Comparison of ENCODE assay signal across 1 cellular context in the genomic region with DNA sequence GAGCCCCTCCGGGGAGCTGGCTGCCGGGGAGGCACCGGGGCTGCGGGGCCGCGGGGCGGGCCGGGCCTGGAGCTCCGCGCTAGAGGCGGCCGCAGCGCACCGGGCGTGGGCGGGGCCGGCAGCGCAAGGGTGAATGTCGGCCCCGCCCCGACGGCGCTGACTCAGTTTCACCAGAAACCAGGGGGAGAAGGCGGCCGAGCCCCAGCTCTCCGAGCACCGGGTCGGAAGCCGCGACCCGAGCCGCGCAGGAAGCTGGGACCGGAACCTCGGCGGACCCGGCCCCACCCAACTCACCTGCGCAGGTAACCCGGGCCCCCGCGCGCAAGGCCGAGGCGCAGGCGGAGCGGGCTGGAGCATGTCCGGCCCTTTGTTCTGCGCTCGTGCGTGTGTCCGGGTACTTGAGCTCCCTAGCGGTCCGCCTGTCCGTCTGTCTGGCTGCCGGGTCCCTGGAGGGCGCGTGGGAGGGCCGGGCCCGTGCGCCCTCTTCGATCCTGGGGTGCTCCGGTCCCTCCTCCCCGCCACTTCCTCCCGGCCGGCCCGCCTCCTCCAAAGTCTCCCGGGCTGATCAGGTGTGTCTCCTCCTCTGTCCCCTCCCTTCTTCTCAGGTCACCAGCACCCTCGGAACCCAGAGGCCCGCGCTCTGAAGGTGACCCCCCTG.
TF ChIP-seq lines count a peak whose summit lies in the region.

A gene with protein sequence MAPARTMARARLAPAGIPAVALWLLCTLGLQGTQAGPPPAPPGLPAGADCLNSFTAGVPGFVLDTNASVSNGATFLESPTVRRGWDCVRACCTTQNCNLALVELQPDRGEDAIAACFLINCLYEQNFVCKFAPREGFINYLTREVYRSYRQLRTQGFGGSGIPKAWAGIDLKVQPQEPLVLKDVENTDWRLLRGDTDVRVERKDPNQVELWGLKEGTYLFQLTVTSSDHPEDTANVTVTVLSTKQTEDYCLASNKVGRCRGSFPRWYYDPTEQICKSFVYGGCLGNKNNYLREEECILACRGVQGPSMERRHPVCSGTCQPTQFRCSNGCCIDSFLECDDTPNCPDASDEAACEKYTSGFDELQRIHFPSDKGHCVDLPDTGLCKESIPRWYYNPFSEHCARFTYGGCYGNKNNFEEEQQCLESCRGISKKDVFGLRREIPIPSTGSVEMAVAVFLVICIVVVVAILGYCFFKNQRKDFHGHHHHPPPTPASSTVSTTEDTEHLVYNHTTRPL (plus strand): TSS at position 164 of the 658 bp plus-strand sequence. CDS start 507 bp downstream, outside the sequence.

TF ChIP-seq in H1, 55 proteins besides CTCF, POLR2A, EP300 and RAD21:
- TF ChIP-seq, protein P1, sequence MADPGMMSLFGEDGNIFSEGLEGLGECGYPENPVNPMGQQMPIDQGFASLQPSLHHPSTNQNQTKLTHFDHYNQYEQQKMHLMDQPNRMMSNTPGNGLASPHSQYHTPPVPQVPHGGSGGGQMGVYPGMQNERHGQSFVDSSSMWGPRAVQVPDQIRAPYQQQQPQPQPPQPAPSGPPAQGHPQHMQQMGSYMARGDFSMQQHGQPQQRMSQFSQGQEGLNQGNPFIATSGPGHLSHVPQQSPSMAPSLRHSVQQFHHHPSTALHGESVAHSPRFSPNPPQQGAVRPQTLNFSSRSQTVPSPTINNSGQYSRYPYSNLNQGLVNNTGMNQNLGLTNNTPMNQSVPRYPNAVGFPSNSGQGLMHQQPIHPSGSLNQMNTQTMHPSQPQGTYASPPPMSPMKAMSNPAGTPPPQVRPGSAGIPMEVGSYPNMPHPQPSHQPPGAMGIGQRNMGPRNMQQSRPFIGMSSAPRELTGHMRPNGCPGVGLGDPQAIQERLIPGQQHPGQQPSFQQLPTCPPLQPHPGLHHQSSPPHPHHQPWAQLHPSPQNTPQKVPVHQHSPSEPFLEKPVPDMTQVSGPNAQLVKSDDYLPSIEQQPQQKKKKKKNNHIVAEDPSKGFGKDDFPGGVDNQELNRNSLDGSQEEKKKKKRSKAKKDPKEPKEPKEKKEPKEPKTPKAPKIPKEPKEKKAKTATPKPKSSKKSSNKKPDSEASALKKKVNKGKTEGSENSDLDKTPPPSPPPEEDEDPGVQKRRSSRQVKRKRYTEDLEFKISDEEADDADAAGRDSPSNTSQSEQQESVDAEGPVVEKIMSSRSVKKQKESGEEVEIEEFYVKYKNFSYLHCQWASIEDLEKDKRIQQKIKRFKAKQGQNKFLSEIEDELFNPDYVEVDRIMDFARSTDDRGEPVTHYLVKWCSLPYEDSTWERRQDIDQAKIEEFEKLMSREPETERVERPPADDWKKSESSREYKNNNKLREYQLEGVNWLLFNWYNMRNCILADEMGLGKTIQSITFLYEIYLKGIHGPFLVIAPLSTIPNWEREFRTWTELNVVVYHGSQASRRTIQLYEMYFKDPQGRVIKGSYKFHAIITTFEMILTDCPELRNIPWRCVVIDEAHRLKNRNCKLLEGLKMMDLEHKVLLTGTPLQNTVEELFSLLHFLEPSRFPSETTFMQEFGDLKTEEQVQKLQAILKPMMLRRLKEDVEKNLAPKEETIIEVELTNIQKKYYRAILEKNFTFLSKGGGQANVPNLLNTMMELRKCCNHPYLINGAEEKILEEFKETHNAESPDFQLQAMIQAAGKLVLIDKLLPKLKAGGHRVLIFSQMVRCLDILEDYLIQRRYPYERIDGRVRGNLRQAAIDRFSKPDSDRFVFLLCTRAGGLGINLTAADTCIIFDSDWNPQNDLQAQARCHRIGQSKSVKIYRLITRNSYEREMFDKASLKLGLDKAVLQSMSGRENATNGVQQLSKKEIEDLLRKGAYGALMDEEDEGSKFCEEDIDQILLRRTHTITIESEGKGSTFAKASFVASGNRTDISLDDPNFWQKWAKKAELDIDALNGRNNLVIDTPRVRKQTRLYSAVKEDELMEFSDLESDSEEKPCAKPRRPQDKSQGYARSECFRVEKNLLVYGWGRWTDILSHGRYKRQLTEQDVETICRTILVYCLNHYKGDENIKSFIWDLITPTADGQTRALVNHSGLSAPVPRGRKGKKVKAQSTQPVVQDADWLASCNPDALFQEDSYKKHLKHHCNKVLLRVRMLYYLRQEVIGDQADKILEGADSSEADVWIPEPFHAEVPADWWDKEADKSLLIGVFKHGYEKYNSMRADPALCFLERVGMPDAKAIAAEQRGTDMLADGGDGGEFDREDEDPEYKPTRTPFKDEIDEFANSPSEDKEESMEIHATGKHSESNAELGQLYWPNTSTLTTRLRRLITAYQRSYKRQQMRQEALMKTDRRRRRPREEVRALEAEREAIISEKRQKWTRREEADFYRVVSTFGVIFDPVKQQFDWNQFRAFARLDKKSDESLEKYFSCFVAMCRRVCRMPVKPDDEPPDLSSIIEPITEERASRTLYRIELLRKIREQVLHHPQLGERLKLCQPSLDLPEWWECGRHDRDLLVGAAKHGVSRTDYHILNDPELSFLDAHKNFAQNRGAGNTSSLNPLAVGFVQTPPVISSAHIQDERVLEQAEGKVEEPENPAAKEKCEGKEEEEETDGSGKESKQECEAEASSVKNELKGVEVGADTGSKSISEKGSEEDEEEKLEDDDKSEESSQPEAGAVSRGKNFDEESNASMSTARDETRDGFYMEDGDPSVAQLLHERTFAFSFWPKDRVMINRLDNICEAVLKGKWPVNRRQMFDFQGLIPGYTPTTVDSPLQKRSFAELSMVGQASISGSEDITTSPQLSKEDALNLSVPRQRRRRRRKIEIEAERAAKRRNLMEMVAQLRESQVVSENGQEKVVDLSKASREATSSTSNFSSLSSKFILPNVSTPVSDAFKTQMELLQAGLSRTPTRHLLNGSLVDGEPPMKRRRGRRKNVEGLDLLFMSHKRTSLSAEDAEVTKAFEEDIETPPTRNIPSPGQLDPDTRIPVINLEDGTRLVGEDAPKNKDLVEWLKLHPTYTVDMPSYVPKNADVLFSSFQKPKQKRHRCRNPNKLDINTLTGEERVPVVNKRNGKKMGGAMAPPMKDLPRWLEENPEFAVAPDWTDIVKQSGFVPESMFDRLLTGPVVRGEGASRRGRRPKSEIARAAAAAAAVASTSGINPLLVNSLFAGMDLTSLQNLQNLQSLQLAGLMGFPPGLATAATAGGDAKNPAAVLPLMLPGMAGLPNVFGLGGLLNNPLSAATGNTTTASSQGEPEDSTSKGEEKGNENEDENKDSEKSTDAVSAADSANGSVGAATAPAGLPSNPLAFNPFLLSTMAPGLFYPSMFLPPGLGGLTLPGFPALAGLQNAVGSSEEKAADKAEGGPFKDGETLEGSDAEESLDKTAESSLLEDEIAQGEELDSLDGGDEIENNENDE (IDR thresholded peaks at IDR 0.05; ENCODE audit: insufficient replicate concordance, low read length), result no peak
- peak; percentile 78 for TF ChIP-seq KDM4A (IDR thresholded peaks at IDR 0.05; ENCODE audit: low read depth, low read length, severe bottlenecking)
- TF ChIP-seq, protein P2, sequence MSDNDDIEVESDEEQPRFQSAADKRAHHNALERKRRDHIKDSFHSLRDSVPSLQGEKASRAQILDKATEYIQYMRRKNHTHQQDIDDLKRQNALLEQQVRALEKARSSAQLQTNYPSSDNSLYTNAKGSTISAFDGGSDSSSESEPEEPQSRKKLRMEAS (IDR thresholded peaks at IDR 0.05), result peak; percentile 53
- TF ChIP-seq SUZ12 (IDR thresholded peaks at IDR 0.05; ENCODE audit: low read length), result no peak
- TF ChIP-seq RFX5 (IDR thresholded peaks at IDR 0.05; ENCODE audit: borderline replicate concordance, low read depth, low read length), result no peak
- no peak for TF ChIP-seq TAF7 (optimal IDR thresholded peaks at IDR 0.05; ENCODE audit: borderline replicate concordance, low read depth, low read length)
- TF ChIP-seq MAFK (IDR thresholded peaks at IDR 0.05; ENCODE audit: low read depth, low read length), result no peak
- TF ChIP-seq POLR2AphosphoS5 (IDR thresholded peaks at IDR 0.05; ENCODE audit: low read depth, low read length), result peak; percentile 70
- no peak for TF ChIP-seq SRF (IDR thresholded peaks at IDR 0.05; ENCODE audit: low read depth, low read length)
- TF ChIP-seq PHF8 (conservative IDR thresholded peaks at IDR 0.05; ENCODE audit: low read depth, low read length), result no peak; the same call in 1 of the 2 replicates
- TF ChIP-seq JUND (IDR thresholded peaks at IDR 0.05; ENCODE audit: low read length), result no peak
- no peak for TF ChIP-seq SIRT6 (IDR thresholded peaks at IDR 0.05; ENCODE audit: low read length)
- TF ChIP-seq, protein P3, sequence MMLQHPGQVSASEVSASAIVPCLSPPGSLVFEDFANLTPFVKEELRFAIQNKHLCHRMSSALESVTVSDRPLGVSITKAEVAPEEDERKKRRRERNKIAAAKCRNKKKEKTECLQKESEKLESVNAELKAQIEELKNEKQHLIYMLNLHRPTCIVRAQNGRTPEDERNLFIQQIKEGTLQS (IDR thresholded peaks at IDR 0.05; ENCODE audit: insufficient read depth, low read depth, low read length), result no peak
- TF ChIP-seq ASH2L (IDR thresholded peaks at IDR 0.05; ENCODE audit: low read length), result no peak
- no peak for TF ChIP-seq CREB1 (IDR thresholded peaks at IDR 0.05)
- peak; percentile 72 for TF ChIP-seq TAF1 (IDR thresholded peaks at IDR 0.05; ENCODE audit: low read depth, low read length)
- no peak for TF ChIP-seq TBP (IDR thresholded peaks at IDR 0.05; ENCODE audit: low read depth, low read length)
- TF ChIP-seq EGR1 (IDR thresholded peaks at IDR 0.05; ENCODE audit: borderline replicate concordance, low read depth, low read length), result no peak
- TF ChIP-seq CTBP2 (IDR thresholded peaks at IDR 0.05; ENCODE audit: borderline replicate concordance, insufficient read depth, insufficient read length, low read length), result no peak
- no peak for TF ChIP-seq CHD1 (IDR thresholded peaks at IDR 0.05; ENCODE audit: low read depth, low read length)
- TF ChIP-seq ZNF274 (IDR thresholded peaks at IDR 0.05; ENCODE audit: borderline replicate concordance, extremely low read depth, low read length), result no peak
- no peak for TF ChIP-seq EZH2 (IDR thresholded peaks at IDR 0.05; ENCODE audit: low read depth, low read length, severe bottlenecking)
- TF ChIP-seq BACH1 (IDR thresholded peaks at IDR 0.05; ENCODE audit: low read length), result no peak
- TF ChIP-seq, protein P4, sequence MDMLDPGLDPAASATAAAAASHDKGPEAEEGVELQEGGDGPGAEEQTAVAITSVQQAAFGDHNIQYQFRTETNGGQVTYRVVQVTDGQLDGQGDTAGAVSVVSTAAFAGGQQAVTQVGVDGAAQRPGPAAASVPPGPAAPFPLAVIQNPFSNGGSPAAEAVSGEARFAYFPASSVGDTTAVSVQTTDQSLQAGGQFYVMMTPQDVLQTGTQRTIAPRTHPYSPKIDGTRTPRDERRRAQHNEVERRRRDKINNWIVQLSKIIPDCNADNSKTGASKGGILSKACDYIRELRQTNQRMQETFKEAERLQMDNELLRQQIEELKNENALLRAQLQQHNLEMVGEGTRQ (IDR thresholded peaks at IDR 0.05; ENCODE audit: low read length), result no peak
- no peak for TF ChIP-seq CHD2 (IDR thresholded peaks at IDR 0.05; ENCODE audit: low read length)
- no peak for TF ChIP-seq RXRA (IDR thresholded peaks at IDR 0.05; ENCODE audit: insufficient read depth, low read depth, low read length)
- TF ChIP-seq RBBP5 (IDR thresholded peaks at IDR 0.05; ENCODE audit: borderline replicate concordance, low read depth, low read length), result no peak; the same call in 1 of the 2 replicates
- no peak for TF ChIP-seq SP1 (IDR thresholded peaks at IDR 0.05; ENCODE audit: low read depth, low read length)
- no peak for TF ChIP-seq NANOG (IDR thresholded peaks at IDR 0.05; ENCODE audit: insufficient read depth, low read depth, low read length, poor library complexity, severe bottlenecking)
- no peak for TF ChIP-seq SP2 (IDR thresholded peaks at IDR 0.05; ENCODE audit: low read length)
- TF ChIP-seq SIN3A (conservative IDR thresholded peaks at IDR 0.05 in 1 of 2, IDR thresholded peaks at IDR 0.05 in 1 of 2; ENCODE audit: low read depth in 1 of 2, low read length in 2 of 2), result peak; percentile 10 to 31; a peak in 1 of 4 replicates
- no peak for TF ChIP-seq GTF2F1 (IDR thresholded peaks at IDR 0.05; ENCODE audit: borderline replicate concordance, low read depth, low read length)
- TF ChIP-seq NRF1 (IDR thresholded peaks at IDR 0.05; ENCODE audit: low read depth, low read length), result peak; percentile 5; the same call in 1 of the 2 replicates
- no peak for TF ChIP-seq SIX5 (IDR thresholded peaks at IDR 0.05; ENCODE audit: low read depth, low read length)
- no peak for TF ChIP-seq CBX5 (IDR thresholded peaks at IDR 0.05; ENCODE audit: low read depth, low read length)
- TF ChIP-seq KDM5A (IDR thresholded peaks at IDR 0.05; ENCODE audit: low read length), result no peak
- no peak for TF ChIP-seq JUN (IDR thresholded peaks at IDR 0.05; ENCODE audit: low read depth, low read length)
- TF ChIP-seq E2F6 (IDR thresholded peaks at IDR 0.05), result peak; percentile 38
- no peak for TF ChIP-seq SAP30 (IDR thresholded peaks at IDR 0.05; ENCODE audit: insufficient read depth, insufficient replicate concordance, low read length)
- TF ChIP-seq CBX8 (IDR thresholded peaks at IDR 0.05; ENCODE audit: borderline replicate concordance, low read depth, low read length), result no peak
- TF ChIP-seq FOSL1 (IDR thresholded peaks at IDR 0.05; ENCODE audit: insufficient read depth, low read depth, low read length), result no peak
- TF ChIP-seq TEAD4 (IDR thresholded peaks at IDR 0.05; ENCODE audit: low read depth, low read length), result no peak
- no peak for TF ChIP-seq SP4 (IDR thresholded peaks at IDR 0.05; ENCODE audit: low read length)
- no peak for TF ChIP-seq YY1 (IDR thresholded peaks at IDR 0.05; ENCODE audit: low read depth, low read length)
- TF ChIP-seq ATF2 (IDR thresholded peaks at IDR 0.05; ENCODE audit: low read length), result 0 out of 2 replicates have a peak, but pooled peaks have one; percentile 22
- no peak for TF ChIP-seq TCF12 (IDR thresholded peaks at IDR 0.05; ENCODE audit: low read depth, low read length)
- no peak; a peak in 1 of 4 replicates for TF ChIP-seq HDAC2 (IDR thresholded peaks at IDR 0.05; ENCODE audit: borderline replicate concordance in 1 of 2, low read depth in 2 of 2, low read length in 2 of 2)
- TF ChIP-seq CEBPB (IDR thresholded peaks at IDR 0.05; ENCODE audit: low read depth, low read length), result no peak
- 0 out of 2 replicates have a peak, but pooled peaks have one; percentile 20 for TF ChIP-seq GABPA (IDR thresholded peaks at IDR 0.05; ENCODE audit: borderline replicate concordance, insufficient read depth, low read length)
- no peak for TF ChIP-seq HDAC6 (IDR thresholded peaks at IDR 0.05; ENCODE audit: low read depth, low read length)
- TF ChIP-seq POU5F1 (IDR thresholded peaks at IDR 0.05; ENCODE audit: low read depth, low read length), result no peak
- no peak for TF ChIP-seq RNF2 (IDR thresholded peaks at IDR 0.05; ENCODE audit: borderline replicate concordance, low read depth, low read length, missing control alignments, poor library complexity, severe bottlenecking)
